In the genomic region with DNA sequence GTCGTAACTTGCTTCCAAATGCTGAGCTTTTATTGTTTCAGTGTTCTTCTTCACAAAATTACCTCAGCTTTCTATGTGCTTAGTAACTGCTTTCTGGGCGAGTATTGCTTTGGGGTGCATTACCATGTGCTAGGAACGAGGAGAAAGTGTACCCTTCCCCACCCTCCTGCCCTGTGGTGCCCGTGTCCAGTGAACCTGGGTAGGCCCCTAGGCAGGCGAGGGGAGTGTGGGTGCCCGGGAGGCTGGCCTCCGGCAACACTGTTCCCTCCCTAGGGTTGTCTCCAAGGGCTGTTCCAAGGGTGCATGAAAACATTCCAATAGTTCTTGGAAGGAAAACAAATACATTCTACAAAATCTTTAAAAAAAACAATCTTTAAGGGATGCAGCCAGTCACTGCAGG, we compare ENCODE assay signal across 23 cellular contexts.
"Had no signal": no experiment of that assay in that cellular context is flagged by ENCODE, and none has a peak within 500 bp of the region (broad histone marks: within the 10 kb centered on the region; RNA-seq: fewer than 3 reads in every experiment).

No MANE protein-coding gene starts in this region.

- H3K4me1 ChIP-seq: SJSA1 had no signal

- DNase-seq: IMR-90, Kasumi-1, KG1, MM.1S, NCI-H1092 treated with DMSO at 0.1 percent for 48 hours, NCI-H1436, NCI-H187, NCI-H2029, NCI-H2081 treated with DMSO at 0.1 percent for 48 hours, NCI-H2171, NCI-H226, NCI-H446, NCI-H510A, NCI-H524 treated with DMSO at 0.1 percent for 48 hours, NCI-H69, NCI-H774, Right ventricle myocardium superior, RPMI8226, SIG-M5 had no signal

- ATAC-seq: HepG2 had no signal

- H3K36me3 ChIP-seq: SJSA1 had no signal

- FAIRE-seq: HepG2, RCC 7860 had no signal

- H3K27ac ChIP-seq: SJSA1, SK-N-MC had no signal

- H3K4me3 ChIP-seq: SJSA1, SK-N-MC had no signal
